Comparison of ENCODE assay signal across 1 cellular context in the genomic region with DNA sequence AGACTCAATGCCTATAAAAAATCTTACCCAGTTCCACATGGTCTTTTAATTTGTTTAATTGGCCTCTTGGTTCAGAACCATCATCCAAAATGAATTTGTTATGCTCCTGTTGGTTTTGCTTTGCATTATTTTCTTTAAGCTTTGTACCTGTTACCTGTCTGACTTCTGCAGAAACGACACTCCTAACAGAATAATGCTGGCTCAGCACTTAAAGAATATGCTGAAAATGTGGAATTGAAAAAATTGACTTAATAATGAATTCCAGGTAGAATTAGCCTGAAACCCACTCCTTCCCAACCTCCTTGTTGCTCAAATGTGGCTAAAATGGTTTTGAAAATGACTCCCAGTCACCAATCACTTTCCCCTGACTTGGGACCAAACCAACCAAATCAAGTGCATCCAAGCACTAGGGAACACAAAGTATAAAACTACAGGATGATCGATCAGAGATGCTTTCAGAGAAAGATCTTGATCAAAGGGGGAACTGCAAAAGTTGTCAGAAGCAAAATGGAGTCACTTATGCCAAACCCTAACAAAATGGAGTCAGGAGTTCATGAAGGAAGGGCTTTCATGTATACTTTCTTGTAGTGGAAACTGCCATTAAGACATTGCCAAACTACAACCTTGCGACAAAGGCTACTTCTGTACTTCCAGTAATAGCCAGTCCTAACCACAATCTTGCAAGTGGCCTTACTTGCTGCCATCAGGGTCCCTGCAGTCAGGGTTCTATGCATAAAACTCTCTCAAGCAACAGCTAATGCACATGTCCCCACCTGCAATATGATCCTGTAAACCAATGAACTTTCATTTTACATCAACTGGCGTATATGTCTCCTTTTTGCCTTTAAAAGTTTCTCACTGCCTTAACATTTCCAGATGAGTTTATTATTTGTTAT.
TF ChIP-seq lines count a peak whose summit lies in the region.

No MANE protein-coding gene starts in this region.

TF ChIP-seq in IMR-90, 13 proteins besides CTCF, POLR2A, EP300 and RAD21:
- TF ChIP-seq RCOR1 (IDR thresholded peaks at IDR 0.05; ENCODE audit: insufficient replicate concordance, low read length) (no peak), MAFK (IDR thresholded peaks at IDR 0.05; ENCODE audit: low read depth, low read length) (peak; percentile 96)
